ENCODE assay signal across 8 cellular contexts in genomic region chr6:139376054-139376355, GRCh38. TPM values are rescaled to one million over a fixed set of nuclear protein-coding genes. Genes with fewer than 3 reads are reported as not detected.
A peak's percentile ranks its signal among the peaks of the same experiment; 100 is the strongest.
DNase-seq lines count a peak whose midpoint lies in the region; ATAC-seq and TF ChIP-seq lines count a peak whose summit lies in the region.

No MANE protein-coding gene starts in this region.

- POLR2A ChIA-PET in HEK293T (lab: Yijun Ruan, JAX) (interaction anchor here (0.7 to 3.8 kb wide), 14 partner anchors 10 to 674 kb away, joined by 3 to 27 read pairs (median 7); no protein-coding TSS in a partner anchor), GM10248 (lab: Yijun Ruan, JAX) (interaction anchor here (0.7 kb wide), 1 partner anchor 224 kb away, joined by 4 read pairs; no protein-coding TSS in a partner anchor)
- POLR2A ChIA-PET in activated naive CD8-positive, alpha-beta T cell treated with anti-CD3 and anti-CD28 coated beads, Interleukin-2, amount 10 ng/mL, durations not matched to agents 7 days and 5 days (lab: Charles Lee): interaction anchor here (0.6 to 4.9 kb wide), 9 partner anchors 23 to 259 kb away, joined by 3 to 41 read pairs (median 4); partner anchors contain the start of gene TXLNB

- peak overlapping the region; percentile 97 for H3K4me3 ChIP-seq in iPS-11a (ENCODE audit: low read depth, low read length)

- TF ChIP-seq CTCF in GM10248 (IDR thresholded peaks at IDR 0.05; ENCODE audit: control extremely low read depth, extremely low read depth, low read depth, missing control alignments): no peak

- peaks cover 17% of the 10 kb centered on the region for H3K4me1 Mint-ChIP-seq in activated naive CD8-positive, alpha-beta T cell treated with anti-CD3 and anti-CD28 coated beads, Interleukin-2, amount 10 ng/mL, durations not matched to agents 7 days and 5 days
- no peaks in the 10 kb centered on the region for H3K4me1 Mint-ChIP-seq in stimulated activated memory B cell treated with anti-CD40 and anti-IgM and Interleukin-4, amounts not matched to agents 10 μg/mL and 1 μg/mL and 100 μg/mL, for 72 hours

- in situ Hi-C loops in ACHN (cut with HindIII; ENCODE audit: low pct_ligation_motif_present, low pct_unique_long_range_greater_than_20kb, low sequenced_read_pairs): loop anchor here (10.0 kb wide), 1 partner anchor 159 kb away; no protein-coding TSS in a partner anchor

- peak; percentile 34 for DNase-seq in ACHN
- peak; percentile 14 for DNase-seq in HEK293T (ENCODE audit: extremely low spot score)
- no peak for DNase-seq in activated naive CD8-positive, alpha-beta T cell treated with anti-CD3 and anti-CD28 coated beads, Interleukin-2, amount 10 ng/mL, durations not matched to agents 7 days and 5 days
- no peak for DNase-seq in GM10248 (ENCODE audit: extremely low spot score)
- DNase-seq in stimulated activated CD4-positive, alpha-beta T cell treated with anti-CD3 and anti-CD28 coated beads, Interleukin-1b, Interleukin-23, amount 100 ng/mL, for 48 hours: no peak

- ATAC-seq in activated naive CD8-positive, alpha-beta T cell treated with anti-CD3 and anti-CD28 coated beads, Interleukin-2, amount 10 ng/mL, durations not matched to agents 7 days and 5 days (ENCODE audit: low read depth): no peak
- ATAC-seq in stimulated activated memory B cell treated with anti-CD40 and anti-IgM and Interleukin-4, amounts not matched to agents 10 μg/mL and 1 μg/mL and 100 μg/mL, for 72 hours: no peak
- ATAC-seq in GM18870 (IDR thresholded peaks at IDR 0.05; ENCODE audit: unreplicated experiment): no peak

- H3K9me3 Mint-ChIP-seq in activated naive CD8-positive, alpha-beta T cell treated with anti-CD3 and anti-CD28 coated beads, Interleukin-2, amount 10 ng/mL, durations not matched to agents 7 days and 5 days: no peaks in the 10 kb centered on the region
- H3K9me3 Mint-ChIP-seq in stimulated activated memory B cell treated with anti-CD40 and anti-IgM and Interleukin-4, amounts not matched to agents 10 μg/mL and 1 μg/mL and 100 μg/mL, for 72 hours: no peaks in the 10 kb centered on the region

- peak overlapping the region; percentile 88 for H3K4me3 Mint-ChIP-seq in activated naive CD8-positive, alpha-beta T cell treated with anti-CD3 and anti-CD28 coated beads, Interleukin-2, amount 10 ng/mL, durations not matched to agents 7 days and 5 days
- peak overlapping the region; percentile 97 for H3K4me3 Mint-ChIP-seq in stimulated activated memory B cell treated with anti-CD40 and anti-IgM and Interleukin-4, amounts not matched to agents 10 μg/mL and 1 μg/mL and 100 μg/mL, for 72 hours

- H3K36me3 Mint-ChIP-seq in activated naive CD8-positive, alpha-beta T cell treated with anti-CD3 and anti-CD28 coated beads, Interleukin-2, amount 10 ng/mL, durations not matched to agents 7 days and 5 days: peaks cover 13% of the 10 kb centered on the region
- H3K36me3 Mint-ChIP-seq in stimulated activated memory B cell treated with anti-CD40 and anti-IgM and Interleukin-4, amounts not matched to agents 10 μg/mL and 1 μg/mL and 100 μg/mL, for 72 hours: no peaks in the 10 kb centered on the region

- H3K27me3 Mint-ChIP-seq in activated naive CD8-positive, alpha-beta T cell treated with anti-CD3 and anti-CD28 coated beads, Interleukin-2, amount 10 ng/mL, durations not matched to agents 7 days and 5 days: no peaks in the 10 kb centered on the region
- H3K27me3 Mint-ChIP-seq in stimulated activated memory B cell treated with anti-CD40 and anti-IgM and Interleukin-4, amounts not matched to agents 10 μg/mL and 1 μg/mL and 100 μg/mL, for 72 hours: no peaks in the 10 kb centered on the region

- peak overlapping the region; percentile 96 for H3K27ac Mint-ChIP-seq in activated naive CD8-positive, alpha-beta T cell treated with anti-CD3 and anti-CD28 coated beads, Interleukin-2, amount 10 ng/mL, durations not matched to agents 7 days and 5 days
- peak overlapping the region; percentile 95 for H3K27ac Mint-ChIP-seq in stimulated activated memory B cell treated with anti-CD40 and anti-IgM and Interleukin-4, amounts not matched to agents 10 μg/mL and 1 μg/mL and 100 μg/mL, for 72 hours

- CTCF ChIA-PET in HEK293T (lab: Yijun Ruan, JAX) (no interaction called here), GM10248 (lab: Yijun Ruan, JAX) (interaction anchor here (4.0 to 5.1 kb wide), 2 partner anchors 8 to 11 kb away, joined by 16 to 33 read pairs; no protein-coding TSS in a partner anchor)

TF ChIP-seq in HEK293T, 16 proteins besides CTCF, POLR2A, EP300 and RAD21:
- TF ChIP-seq FOXM1 (IDR thresholded peaks at IDR 0.05; ENCODE audit: borderline replicate concordance) (no peak), SP1 (IDR thresholded peaks at IDR 0.05) (no peak), HDGF (IDR thresholded peaks at IDR 0.05; ENCODE audit: borderline replicate concordance) (no peak), L3MBTL2 (conservative IDR thresholded peaks at IDR 0.05) (no peak), LEF1 (IDR thresholded peaks at IDR 0.05; ENCODE audit: borderline replicate concordance) (no peak), TARDBP (IDR thresholded peaks at IDR 0.05) (no peak)

RNA-seq across cellular contexts. Expression of gene CITED2, which starts 1.6 kb away (rescaled TPM):
- 10 to 100 TPM; 71.7 to 80.4 TPM for total RNA-seq in activated naive CD8-positive, alpha-beta T cell treated with anti-CD3 and anti-CD28 coated beads, Interleukin-2, amount 10 ng/mL, durations not matched to agents 7 days and 5 days

Comparison
In these comparisons a context has a peak if more than half of its experiments do, and no peak if none do; other contexts are left out.
1. DNase-seq: peak in ACHN (single experiment) and HEK293T (single experiment); none in activated naive CD8-positive, alpha-beta T cell treated with anti-CD3 and anti-CD28 coated beads, Interleukin-2, amount 10 ng/mL, durations not matched to agents 7 days and 5 days (single experiment), GM10248 (single experiment) and stimulated activated CD4-positive, alpha-beta T cell treated with anti-CD3 and anti-CD28 coated beads, Interleukin-1b, Interleukin-23, amount 100 ng/mL, for 48 hours (single experiment).